In the genomic region with DNA sequence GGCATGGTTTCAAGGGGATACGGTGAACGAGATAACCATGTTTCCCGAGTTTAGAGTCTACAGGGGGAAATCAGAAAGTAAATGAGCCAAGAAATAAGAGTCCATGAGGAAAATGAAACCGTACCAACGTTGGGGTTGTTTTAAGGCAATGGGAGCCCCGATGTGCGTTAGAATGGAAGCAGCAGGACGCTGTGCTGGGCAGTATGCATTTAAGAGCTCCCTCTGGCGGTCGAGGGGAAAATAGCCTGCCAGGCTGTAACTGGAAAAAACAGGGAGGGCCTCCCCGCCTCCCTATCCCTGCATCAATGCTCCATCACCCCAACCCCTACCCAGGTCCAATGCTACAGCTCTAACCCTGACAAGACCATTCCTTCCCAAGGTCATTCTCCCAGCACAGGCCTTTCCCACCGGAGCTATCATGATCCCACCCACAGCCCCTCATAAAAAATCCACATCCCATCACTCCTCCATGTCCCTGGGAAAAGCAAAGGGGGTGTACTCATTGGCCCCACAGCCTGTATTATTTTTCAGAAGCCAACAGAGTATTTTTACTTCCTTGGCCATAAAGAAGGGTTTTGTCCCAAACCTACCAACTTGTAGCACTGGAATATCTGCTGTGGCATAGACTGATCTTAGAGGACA, we compare ENCODE assay signal across 8 cellular contexts.
DNase-seq lines count a peak whose midpoint lies in the region; ATAC-seq and TF ChIP-seq lines count a peak whose summit lies in the region.

No MANE protein-coding gene starts in this region.

- H3K27ac ChIP-seq in smooth muscle cell (ENCODE audit: low read depth) = no peak overlapping the region

- no peaks in the 10 kb centered on the region for H3K4me1 Mint-ChIP-seq in activated T-helper 2 cell treated with anti-CD3 and anti-CD28 coated beads, Interferon-gamma antibody, Interleukin-2, Interleukin-4, amounts not matched to agents 10 μg/mL and 5 μg/mL and 100 μg/mL, durations not matched to agents 14 hours and 24 hours and 36 hours (ENCODE audit: low read depth)

- H3K79me2 ChIP-seq in smooth muscle cell (ENCODE audit: low read depth) = no peaks in the 10 kb centered on the region

- intact Hi-C loops in activated T-helper 2 cell treated with anti-CD3 and anti-CD28 coated beads, Interferon-gamma antibody, Interleukin-2, Interleukin-4, amounts not matched to agents 10 μg/mL and 5 μg/mL and 100 μg/mL, durations not matched to agents 14 hours and 24 hours and 36 hours (cut with micrococcal nuclease) = loop anchor here (2.0 to 5.0 kb wide), 3 partner anchors 221 to 675 kb away; no protein-coding TSS in a partner anchor
- intact Hi-C loops in left ventricle myocardium superior (cut with micrococcal nuclease) = loop anchor here (5.0 kb wide), 1 partner anchor 220 kb away; no protein-coding TSS in a partner anchor

- H3K9me3 Mint-ChIP-seq in activated T-helper 2 cell treated with anti-CD3 and anti-CD28 coated beads, Interferon-gamma antibody, Interleukin-2, Interleukin-4, amounts not matched to agents 10 μg/mL and 5 μg/mL and 100 μg/mL, durations not matched to agents 14 hours and 24 hours and 36 hours = peaks cover 5% of the 10 kb centered on the region

- 20% methylated on average over 11 of the region's 12 CpGs for WGBS in smooth muscle cell (ENCODE audit: low lambda C conversion rate)

- no peaks in the 10 kb centered on the region for H3K4me1 ChIP-seq in smooth muscle cell (ENCODE audit: low read depth)

- H3K27me3 ChIP-seq in H7 (ENCODE audit: control insufficient read depth, insufficient read depth, low read length) = no peaks in the 10 kb centered on the region; the same call in 1 of the 2 replicates
- H3K27me3 ChIP-seq in smooth muscle cell (ENCODE audit: low read depth) = peaks cover 25% of the 10 kb centered on the region

- H3K4me3 Mint-ChIP-seq in activated T-helper 2 cell treated with anti-CD3 and anti-CD28 coated beads, Interferon-gamma antibody, Interleukin-2, Interleukin-4, amounts not matched to agents 10 μg/mL and 5 μg/mL and 100 μg/mL, durations not matched to agents 14 hours and 24 hours and 36 hours (ENCODE audit: low read depth) = no peak overlapping the region

- H3K27me3 Mint-ChIP-seq in activated T-helper 2 cell treated with anti-CD3 and anti-CD28 coated beads, Interferon-gamma antibody, Interleukin-2, Interleukin-4, amounts not matched to agents 10 μg/mL and 5 μg/mL and 100 μg/mL, durations not matched to agents 14 hours and 24 hours and 36 hours (ENCODE audit: low read depth) = peaks cover 1% of the 10 kb centered on the region

- no peak overlapping the region for H3K4me2 ChIP-seq in smooth muscle cell

- no peaks in the 10 kb centered on the region for H3K36me3 Mint-ChIP-seq in activated T-helper 2 cell treated with anti-CD3 and anti-CD28 coated beads, Interferon-gamma antibody, Interleukin-2, Interleukin-4, amounts not matched to agents 10 μg/mL and 5 μg/mL and 100 μg/mL, durations not matched to agents 14 hours and 24 hours and 36 hours (ENCODE audit: low read depth)

- ATAC-seq in left ventricle myocardium superior (peak; percentile 56), GM21619 (IDR thresholded peaks at IDR 0.05; ENCODE audit: unreplicated experiment) (no peak), HG03095 (IDR thresholded peaks at IDR 0.05; ENCODE audit: unreplicated experiment) (no peak)

- H3K9ac ChIP-seq in smooth muscle cell (ENCODE audit: low read depth) = no peak overlapping the region

- H3K9me3 ChIP-seq in smooth muscle cell (replicated peaks; ENCODE audit: low read depth) = no peaks in the 10 kb centered on the region

- no peak overlapping the region for H2AFZ ChIP-seq in smooth muscle cell (ENCODE audit: low read depth)

- H3F3A ChIP-seq in smooth muscle cell (ENCODE audit: low read depth) = no peaks in the 10 kb centered on the region

- no peaks in the 10 kb centered on the region for H3K36me3 ChIP-seq in H7 (replicated peaks; ENCODE audit: control insufficient read depth, insufficient read depth, low read length)
- H3K36me3 ChIP-seq in smooth muscle cell (ENCODE audit: low read depth) = no peaks in the 10 kb centered on the region

- H3K4me3 ChIP-seq in H7 (ENCODE audit: insufficient read depth, low read depth, low read length) (no peak overlapping the region), smooth muscle cell (no peak overlapping the region)

- DNase-seq in CD1c-positive myeloid dendritic cell (ENCODE audit: extremely low spot score) = peak; percentile 49
- DNase-seq in H7 = peak; percentile 66
- DNase-seq in NOMO-1 (lab: John Stamatoyannopoulos, UW; ENCODE audit: unreplicated experiment in 2 of 2) = peak; percentile 42 to 54
- DNase-seq in activated T-helper 2 cell treated with anti-CD3 and anti-CD28 coated beads, Interferon-gamma antibody, Interleukin-2, Interleukin-4, amounts not matched to agents 10 μg/mL and 5 μg/mL and 100 μg/mL, durations not matched to agents 14 hours and 24 hours and 36 hours (ENCODE audit: low spot score) = peak; percentile 16
- peak; percentile 54 for DNase-seq in left ventricle myocardium superior
- DNase-seq in smooth muscle cell (lab: John Stamatoyannopoulos, UW; ENCODE audit: unreplicated experiment) = peak; percentile 1

- no peak overlapping the region for H3K27ac Mint-ChIP-seq in activated T-helper 2 cell treated with anti-CD3 and anti-CD28 coated beads, Interferon-gamma antibody, Interleukin-2, Interleukin-4, amounts not matched to agents 10 μg/mL and 5 μg/mL and 100 μg/mL, durations not matched to agents 14 hours and 24 hours and 36 hours

- TF ChIP-seq CTCF in smooth muscle cell (IDR thresholded peaks at IDR 0.05; ENCODE audit: borderline replicate concordance, insufficient read depth, poor library complexity, severe bottlenecking) = peak; percentile 82

- no peaks in the 10 kb centered on the region for H4K20me1 ChIP-seq in smooth muscle cell (ENCODE audit: low read depth)

Comparison
In these comparisons a context has a peak if more than half of its experiments do, and no peak if none do; other contexts are left out.
1. DNase-seq: peak in every context shown above with its lines; median percentile 66 in H7; 54 in left ventricle myocardium superior; 49 in CD1c-positive myeloid dendritic cell; 48 in NOMO-1; 16 in activated T-helper 2 cell treated with anti-CD3 and anti-CD28 coated beads, Interferon-gamma antibody, Interleukin-2, Interleukin-4, amounts not matched to agents 10 μg/mL and 5 μg/mL and 100 μg/mL, durations not matched to agents 14 hours and 24 hours and 36 hours; 1 in smooth muscle cell.